In genomic region chr3:45497963-45498362, GRCh38 we compare ENCODE assay signal across 15 cellular contexts.
DNase-seq lines count a peak whose midpoint lies in the region; ATAC-seq lines count a peak whose summit lies in the region.
"Had no signal": no experiment of that assay in that cellular context is flagged by ENCODE, and none has a peak within 500 bp of the region (broad histone marks: within the 10 kb centered on the region; RNA-seq: fewer than 3 reads in every experiment).

No MANE protein-coding gene starts in this region.

- H3K27me3 Mint-ChIP-seq in activated CD8-positive, alpha-beta memory T cell treated with anti-CD3 and anti-CD28 coated beads, Interleukin-2, amount 10 ng/mL, durations not matched to agents 7 days and 5 days: no peaks in the 10 kb centered on the region
- no peaks in the 10 kb centered on the region for H3K27me3 Mint-ChIP-seq in effector memory CD8-positive, alpha-beta T cell
- H3K27me3 Mint-ChIP-seq: activated B cell treated with CpG ODN at 0.5 μM for 24 hours had no signal

- no peaks in the 10 kb centered on the region for H3K9me3 Mint-ChIP-seq in activated CD8-positive, alpha-beta memory T cell treated with anti-CD3 and anti-CD28 coated beads, Interleukin-2, amount 10 ng/mL, durations not matched to agents 7 days and 5 days (ENCODE audit: low read depth)
- H3K9me3 Mint-ChIP-seq in effector memory CD8-positive, alpha-beta T cell: no peaks in the 10 kb centered on the region
- H3K9me3 Mint-ChIP-seq: activated B cell treated with CpG ODN at 0.5 μM for 24 hours had no signal

- peaks cover 14% of the 10 kb centered on the region for H3K36me3 Mint-ChIP-seq in activated CD8-positive, alpha-beta memory T cell treated with anti-CD3 and anti-CD28 coated beads, Interleukin-2, amount 10 ng/mL, durations not matched to agents 7 days and 5 days
- peaks cover 38% of the 10 kb centered on the region for H3K36me3 Mint-ChIP-seq in effector memory CD8-positive, alpha-beta T cell (ENCODE audit: insufficient read depth)

- peaks cover 5% of the 10 kb centered on the region for H3K4me1 Mint-ChIP-seq in activated CD8-positive, alpha-beta memory T cell treated with anti-CD3 and anti-CD28 coated beads, Interleukin-2, amount 10 ng/mL, durations not matched to agents 7 days and 5 days
- H3K4me1 Mint-ChIP-seq in effector memory CD8-positive, alpha-beta T cell (ENCODE audit: low read depth in 2 of 2): no peaks in the 10 kb centered on the region
- H3K4me1 Mint-ChIP-seq: activated B cell treated with CpG ODN at 0.5 μM for 24 hours had no signal

- no peak overlapping the region for H3K4me3 Mint-ChIP-seq in activated CD8-positive, alpha-beta memory T cell treated with anti-CD3 and anti-CD28 coated beads, Interleukin-2, amount 10 ng/mL, durations not matched to agents 7 days and 5 days
- no peak overlapping the region for H3K4me3 Mint-ChIP-seq in effector memory CD8-positive, alpha-beta T cell
- H3K4me3 Mint-ChIP-seq: activated B cell treated with CpG ODN at 0.5 μM for 24 hours had no signal

- no peak overlapping the region for H3K27ac Mint-ChIP-seq in activated CD8-positive, alpha-beta memory T cell treated with anti-CD3 and anti-CD28 coated beads, Interleukin-2, amount 10 ng/mL, durations not matched to agents 7 days and 5 days
- H3K27ac Mint-ChIP-seq in effector memory CD8-positive, alpha-beta T cell: peak overlapping the region; percentile 44 to 46
- H3K27ac Mint-ChIP-seq: activated B cell treated with CpG ODN at 0.5 μM for 24 hours had no signal

- CTCF ChIA-PET in activated CD8-positive, alpha-beta memory T cell treated with anti-CD3 and anti-CD28 coated beads, Interleukin-2, amount 10 ng/mL, durations not matched to agents 7 days and 5 days (lab: Charles Lee): interaction anchor here (1.2 to 3.6 kb wide), 3 partner anchors 10 to 463 kb away, joined by 3 to 15 read pairs (median 4); no protein-coding TSS in a partner anchor

- no peak for DNase-seq in activated CD8-positive, alpha-beta memory T cell treated with anti-CD3 and anti-CD28 coated beads, Interleukin-2, amount 10 ng/mL, durations not matched to agents 7 days and 5 days
- DNase-seq in activated CD8-positive, alpha-beta memory T cell treated with anti-CD3 and anti-CD28 coated beads for 24 hours: no peak
- peak; percentile 17 for DNase-seq in activated CD4-positive, alpha-beta T cell treated with anti-CD3 and anti-CD28 coated beads, Interleukin-2, amount 50 U/mL, for 1 hour
- DNase-seq in effector memory CD8-positive, alpha-beta T cell: peak in 1 of 3 experiments; percentile 14
- peak; percentile 2 to 3 for DNase-seq in stimulated activated CD8-positive, alpha-beta memory T cell treated with anti-CD3 and anti-CD28 coated beads, Interleukin-7, amount 100 ng/mL, for 1 hour (ENCODE audit: low read depth in 2 of 2)
- DNase-seq in NAMALWA (ENCODE audit: low spot score): no peak
- no peak for DNase-seq in DMS53 treated with DMSO at 0.1 percent for 48 hours (lab: John Stamatoyannopoulos, UW; ENCODE audit: unreplicated experiment)
- DNase-seq: activated B cell treated with CpG ODN at 0.5 μM for 24 hours; amniotic stem cell; kidney; NCI-H2029 treated with DMSO at 0.1 percent for 48 hours; NK-92 treated with Interleukin-12 subunit alpha and Interleukin-12 subunit beta, amount 100 ng/mL, for 24 hours; thyroid gland had no signal

- ATAC-seq in activated CD8-positive, alpha-beta memory T cell treated with anti-CD3 and anti-CD28 coated beads, Interleukin-2, amount 10 ng/mL, durations not matched to agents 7 days and 5 days: peak; percentile 49
- peak; percentile 69 for ATAC-seq in effector memory CD8-positive, alpha-beta T cell (replicated peaks)
- no peak for ATAC-seq in HG02588 (IDR thresholded peaks at IDR 0.05; ENCODE audit: unreplicated experiment)
- ATAC-seq: gastroesophageal sphincter had no signal

Comparison
In these comparisons a context has a peak if more than half of its experiments do, and no peak if none do; other contexts are left out.
1. DNase-seq: peak in activated CD4-positive, alpha-beta T cell treated with anti-CD3 and anti-CD28 coated beads, Interleukin-2, amount 50 U/mL, for 1 hour (single experiment) and stimulated activated CD8-positive, alpha-beta memory T cell treated with anti-CD3 and anti-CD28 coated beads, Interleukin-7, amount 100 ng/mL, for 1 hour (2 of 2); none in activated CD8-positive, alpha-beta memory T cell treated with anti-CD3 and anti-CD28 coated beads, Interleukin-2, amount 10 ng/mL, durations not matched to agents 7 days and 5 days (single experiment), activated CD8-positive, alpha-beta memory T cell treated with anti-CD3 and anti-CD28 coated beads for 24 hours (single experiment), NAMALWA (single experiment) and DMS53 treated with DMSO at 0.1 percent for 48 hours (single experiment).